Comparison of ENCODE assay signal across 9 cellular contexts in the genomic region with DNA sequence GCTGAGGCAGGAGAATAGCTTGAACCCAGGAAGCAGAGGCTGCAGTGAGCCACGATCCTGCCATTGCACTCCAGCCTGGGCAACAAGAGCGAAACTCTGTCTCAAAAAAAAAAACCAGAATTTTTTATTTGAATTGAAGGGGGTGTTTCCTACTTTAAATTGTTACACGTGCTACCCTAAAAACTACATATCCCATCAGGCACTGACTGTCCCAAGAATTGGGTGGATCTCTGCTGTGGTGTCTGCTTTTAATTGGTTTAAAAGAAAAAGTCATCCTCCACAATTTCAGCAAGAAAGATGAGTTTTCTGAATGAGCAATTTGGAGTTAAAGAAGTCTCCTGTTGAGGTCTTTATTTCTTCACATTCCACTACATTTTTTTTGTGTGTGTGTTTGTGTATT. TPM values are rescaled to one million over a fixed set of nuclear protein-coding genes. Genes with fewer than 3 reads are reported as not detected.
DNase-seq lines count a peak whose midpoint lies in the region; ATAC-seq and TF ChIP-seq lines count a peak whose summit lies in the region.
"Had no signal": no experiment of that assay in that cellular context is flagged by ENCODE, and none has a peak within 500 bp of the region (broad histone marks: within the 10 kb centered on the region; RNA-seq: fewer than 3 reads in every experiment).

No MANE protein-coding gene starts in this region.

- no peak for ATAC-seq in activated CD8-positive, alpha-beta T cell treated with anti-CD3 and anti-CD28 coated beads, Interleukin-2, amount 10 ng/mL, durations not matched to agents 7 days and 5 days
- no peak for ATAC-seq in HG03354 (IDR thresholded peaks at IDR 0.05; ENCODE audit: poor library complexity, severe bottlenecking, unreplicated experiment)

- peak overlapping the region; percentile 96 for H3K27ac Mint-ChIP-seq in activated CD8-positive, alpha-beta T cell treated with anti-CD3 and anti-CD28 coated beads, Interleukin-2, amount 10 ng/mL, durations not matched to agents 7 days and 5 days

- H3K27me3 ChIP-seq in hepatocyte, result no peaks in the 10 kb centered on the region

- H3K27me3 Mint-ChIP-seq in activated CD8-positive, alpha-beta T cell treated with anti-CD3 and anti-CD28 coated beads, Interleukin-2, amount 10 ng/mL, durations not matched to agents 7 days and 5 days (ENCODE audit: low read depth), result no peaks in the 10 kb centered on the region

- peaks cover 62% of the 10 kb centered on the region for H4K20me1 ChIP-seq in hepatocyte (ENCODE audit: insufficient read depth, poor library complexity, severe bottlenecking)

- 80% methylated on average over 3 of the region's 3 CpGs for WGBS in hepatocyte (ENCODE audit: low lambda C conversion rate, missing lambda C conversion rate)

- H3K4me1 ChIP-seq in hepatocyte (ENCODE audit: insufficient read depth), result peaks cover 34% of the 10 kb centered on the region

- no peaks in the 10 kb centered on the region for H3K9me3 ChIP-seq in hepatocyte (ENCODE audit: low read depth)

- peak overlapping the region; percentile 80 for H3K4me2 ChIP-seq in hepatocyte

- no peak overlapping the region for H2AFZ ChIP-seq in hepatocyte

- CTCF ChIA-PET in activated CD8-positive, alpha-beta T cell treated with anti-CD3 and anti-CD28 coated beads, Interleukin-2, amount 10 ng/mL, durations not matched to agents 7 days and 5 days (lab: Charles Lee), result no interaction called here

- H3K4me3 ChIP-seq in hepatocyte, result peak overlapping the region; percentile 1

- peak overlapping the region; percentile 96 for H3K4me3 Mint-ChIP-seq in activated CD8-positive, alpha-beta T cell treated with anti-CD3 and anti-CD28 coated beads, Interleukin-2, amount 10 ng/mL, durations not matched to agents 7 days and 5 days

- no peaks in the 10 kb centered on the region for H3K36me3 ChIP-seq in hepatocyte (replicated peaks; ENCODE audit: insufficient read depth, low read depth)

- no peaks in the 10 kb centered on the region for H3K9me3 Mint-ChIP-seq in activated CD8-positive, alpha-beta T cell treated with anti-CD3 and anti-CD28 coated beads, Interleukin-2, amount 10 ng/mL, durations not matched to agents 7 days and 5 days (ENCODE audit: insufficient read depth)

- H3K79me2 ChIP-seq in hepatocyte, result peaks cover 74% of the 10 kb centered on the region

- no peak for TF ChIP-seq CTCF in hepatocyte (IDR thresholded peaks at IDR 0.05; ENCODE audit: poor library complexity)

- POLR2A ChIA-PET in activated CD8-positive, alpha-beta T cell treated with anti-CD3 and anti-CD28 coated beads, Interleukin-2, amount 10 ng/mL, durations not matched to agents 7 days and 5 days (lab: Charles Lee), result no interaction called here

- H3K4me1 Mint-ChIP-seq in activated CD8-positive, alpha-beta T cell treated with anti-CD3 and anti-CD28 coated beads, Interleukin-2, amount 10 ng/mL, durations not matched to agents 7 days and 5 days (ENCODE audit: low read depth), result peaks cover 43% of the 10 kb centered on the region

- H3K36me3 Mint-ChIP-seq in activated CD8-positive, alpha-beta T cell treated with anti-CD3 and anti-CD28 coated beads, Interleukin-2, amount 10 ng/mL, durations not matched to agents 7 days and 5 days (ENCODE audit: low read depth), result peaks cover 36% of the 10 kb centered on the region

- no peaks in the 10 kb centered on the region for H3K9me2 ChIP-seq in hepatocyte (replicated peaks; ENCODE audit: insufficient read depth)

- no peak overlapping the region for H3K27ac ChIP-seq in hepatocyte

- DNase-seq in stimulated activated naive CD4-positive, alpha-beta T cell (lab: John Stamatoyannopoulos, UW), result peak in 4 of 6 experiments; percentile 8 to 62 (median 48)
- no peak for DNase-seq in stimulated activated naive CD4-positive, alpha-beta T cell treated with Interleukin-2 at 50 U/mL for 16 hours (lab: John Stamatoyannopoulos, UW)
- peak; percentile 29 for DNase-seq in activated CD8-positive, alpha-beta T cell treated with anti-CD3 and anti-CD28 coated beads, Interleukin-2, amount 10 ng/mL, durations not matched to agents 7 days and 5 days
- DNase-seq in hepatocyte (ENCODE audit: low spot score), result no peak
- no peak for DNase-seq in 8988T
- no peak for DNase-seq in NCI-H82 treated with DMSO at 0.1 percent for 48 hours (lab: John Stamatoyannopoulos, UW; ENCODE audit: unreplicated experiment)
- DNase-seq in NCI-H524 (lab: John Stamatoyannopoulos, UW), result no peak
- DNase-seq: effector CD8-positive, alpha-beta T cell had no signal

RNA-seq across cellular contexts. Expression of a gene that starts 2.1 kb away (rescaled TPM):
- 100 to 1,000 TPM; 306 to 313 TPM for total RNA-seq in activated CD8-positive, alpha-beta T cell treated with anti-CD3 and anti-CD28 coated beads, Interleukin-2, amount 10 ng/mL, durations not matched to agents 7 days and 5 days
- 433 and 496 TPM in 2 replicates for total RNA-seq in hepatocyte
- 1,326 and 1,358 TPM in 2 replicates for polyA plus RNA-seq in hepatocyte

RNA-seq across cellular contexts. Expression of a gene that starts 28.4 kb away (rescaled TPM):
- 1 to 10 TPM; 3.1 to 4.4 TPM for total RNA-seq in activated CD8-positive, alpha-beta T cell treated with anti-CD3 and anti-CD28 coated beads, Interleukin-2, amount 10 ng/mL, durations not matched to agents 7 days and 5 days
- total RNA-seq in hepatocyte, result 5.0 and 7.7 TPM in 2 replicates
- polyA plus RNA-seq in hepatocyte, result 4.5 and 6.4 TPM in 2 replicates

RNA-seq across cellular contexts. Expression of a gene that starts 43.7 kb away (rescaled TPM):
- 1,000 to 10,000 TPM; 1,025 to 1,042 TPM for total RNA-seq in activated CD8-positive, alpha-beta T cell treated with anti-CD3 and anti-CD28 coated beads, Interleukin-2, amount 10 ng/mL, durations not matched to agents 7 days and 5 days
- total RNA-seq in hepatocyte, result 958 and 1,175 TPM in 2 replicates
- polyA plus RNA-seq in hepatocyte, result 2,443 and 2,578 TPM in 2 replicates

RNA-seq across cellular contexts. Expression of a gene that starts 51.6 kb away (rescaled TPM):
- under 1 TPM; 0.21 to 0.39 TPM for total RNA-seq in activated CD8-positive, alpha-beta T cell treated with anti-CD3 and anti-CD28 coated beads, Interleukin-2, amount 10 ng/mL, durations not matched to agents 7 days and 5 days
- 0.10 and 0.24 TPM in 2 replicates for total RNA-seq in hepatocyte
- polyA plus RNA-seq in hepatocyte, result not detected in 2 replicates

RNA-seq across cellular contexts. Expression of a gene that starts 52.0 kb away (rescaled TPM):
- 10 to 100 TPM; 15.8 to 19.9 TPM for total RNA-seq in activated CD8-positive, alpha-beta T cell treated with anti-CD3 and anti-CD28 coated beads, Interleukin-2, amount 10 ng/mL, durations not matched to agents 7 days and 5 days
- 5.8 and 10.4 TPM in 2 replicates for total RNA-seq in hepatocyte
- 12.8 and 19.2 TPM in 2 replicates for polyA plus RNA-seq in hepatocyte

Comparison
In these comparisons a context has a peak if more than half of its experiments do, and no peak if none do; other contexts are left out.
1. DNase-seq: peak in stimulated activated naive CD4-positive, alpha-beta T cell (4 of 6) and activated CD8-positive, alpha-beta T cell treated with anti-CD3 and anti-CD28 coated beads, Interleukin-2, amount 10 ng/mL, durations not matched to agents 7 days and 5 days (single experiment); none in stimulated activated naive CD4-positive, alpha-beta T cell treated with Interleukin-2 at 50 U/mL for 16 hours (single experiment), hepatocyte (single experiment), 8988T (single experiment), NCI-H82 treated with DMSO at 0.1 percent for 48 hours (single experiment) and NCI-H524 (0 of 2).